Comparison of ENCODE assay signal across 1 cellular context in genomic region chr4:107665001-107665400, GRCh38.
TF ChIP-seq lines count a peak whose summit lies in the region.

No MANE protein-coding gene starts in this region.

TF ChIP-seq in IMR-90, 13 proteins besides CTCF, POLR2A, EP300 and RAD21:
- no peak for TF ChIP-seq CEBPB (IDR thresholded peaks at IDR 0.05; ENCODE audit: low read depth, low read length)
